ENCODE assay signal across 1 cellular context in genomic region chr4:112532267-112532666, GRCh38.
A peak's percentile ranks its signal among the peaks of the same experiment; 100 is the strongest.
TF ChIP-seq lines count a peak whose summit lies in the region.

No MANE protein-coding gene starts in this region.

TF ChIP-seq in HCT116, 20 proteins besides CTCF, POLR2A, EP300 and RAD21 (continued from another document):
- TF ChIP-seq ATF3 (IDR thresholded peaks at IDR 0.05), result no peak
- TF ChIP-seq EZH2phosphoT487 (IDR thresholded peaks at IDR 0.05; ENCODE audit: borderline replicate concordance), result no peak
- no peak for TF ChIP-seq TCF7L2 (IDR thresholded peaks at IDR 0.05; ENCODE audit: borderline replicate concordance, extremely low read depth, insufficient read depth, insufficient read length)
- TF ChIP-seq CBX3 (IDR thresholded peaks at IDR 0.05; ENCODE audit: low read depth), result no peak
- no peak for TF ChIP-seq SIN3A (IDR thresholded peaks at IDR 0.05; ENCODE audit: low read depth)
- TF ChIP-seq REST (IDR thresholded peaks at IDR 0.05; ENCODE audit: low read depth), result no peak
- 0 out of 2 replicates have a peak, but pooled peaks have one; percentile 10 for TF ChIP-seq JUND (IDR thresholded peaks at IDR 0.05)
- no peak for TF ChIP-seq ZFX (IDR thresholded peaks at IDR 0.05)
- no peak for TF ChIP-seq ELF1 (IDR thresholded peaks at IDR 0.05; ENCODE audit: borderline replicate concordance, low read depth)
